In genomic region chr9:108776920-108777650, GRCh38 we compare ENCODE assay signal across 1 cellular context.
TF ChIP-seq lines count a peak whose summit lies in the region.

No MANE protein-coding gene starts in this region.

TF ChIP-seq in K562, 482 proteins besides CTCF, POLR2A, EP300 and RAD21 (continued from another document):
- TF ChIP-seq TEAD4 (IDR thresholded peaks at IDR 0.05; ENCODE audit: low read length) (peak; percentile 90), TEAD4 (CRISPR knock-in tag; IDR thresholded peaks at IDR 0.05; ENCODE audit: borderline replicate concordance) (no peak), POU5F1 (IDR thresholded peaks at IDR 0.05; ENCODE audit: borderline replicate concordance, low read depth, low read length, partially characterized antibody) (no peak), KDM1A (IDR thresholded peaks at IDR 0.05) (peak; percentile 70 to 78; a peak in 3 of 4 replicates), CSDE1 (IDR thresholded peaks at IDR 0.05) (no peak), CREB3 (tag; conservative IDR thresholded peaks at IDR 0.05; ENCODE audit: low read depth) (no peak), MAX (CRISPR knock-in tag; IDR thresholded peaks at IDR 0.05) (no peak), FOXA3 (CRISPR knock-in tag; conservative IDR thresholded peaks at IDR 0.05 in 1 of 2, IDR thresholded peaks at IDR 0.05 in 1 of 2) (no peak), HES1 (IDR thresholded peaks at IDR 0.05; ENCODE audit: low read depth) (peak; percentile 64), ZBTB9 (CRISPR knock-in tag; IDR thresholded peaks at IDR 0.05) (no peak), ZFPM2 (CRISPR knock-in tag; IDR thresholded peaks at IDR 0.05) (no peak), RCOR1 (IDR thresholded peaks at IDR 0.05; ENCODE audit: borderline replicate concordance in 1 of 2, low read depth in 2 of 2, low read length in 2 of 2) (peak in 1 of 2 experiments; percentile 90; a peak in 2 of 4 replicates), SNAPC5 (CRISPR knock-in tag; IDR thresholded peaks at IDR 0.05) (no peak), CBFA2T3 (IDR thresholded peaks at IDR 0.05) (peak; percentile 14; the same call in 1 of the 2 replicates), NR4A1 (CRISPR knock-in tag; IDR thresholded peaks at IDR 0.05) (no peak), NR4A1 (tag; IDR thresholded peaks at IDR 0.05) (no peak), TAF1 (IDR thresholded peaks at IDR 0.05; ENCODE audit: control insufficient read depth, extremely low read depth, insufficient read depth, low read length, severe bottlenecking) (no peak), ZNF512 (tag; IDR thresholded peaks at IDR 0.05) (no peak), IRF2 (CRISPR knock-in tag; IDR thresholded peaks at IDR 0.05) (no peak), ZNF780A (CRISPR knock-in tag; IDR thresholded peaks at IDR 0.05) (no peak), ZNF311 (CRISPR knock-in tag; IDR thresholded peaks at IDR 0.05) (no peak)
